Comparison of ENCODE assay signal across 9 cellular contexts in genomic region chr4:687048-687974, GRCh38. TPM values are rescaled to one million over a fixed set of nuclear protein-coding genes. Genes with fewer than 3 reads are reported as not detected.
DNase-seq lines count a peak whose midpoint lies in the region; ATAC-seq and TF ChIP-seq lines count a peak whose summit lies in the region.
"Had no signal": no experiment of that assay in that cellular context is flagged by ENCODE, and none has a peak within 500 bp of the region (broad histone marks: within the 10 kb centered on the region; RNA-seq: fewer than 3 reads in every experiment).

No MANE protein-coding gene starts in this region.

- no peaks in the 10 kb centered on the region for H3K36me3 ChIP-seq in gastroesophageal sphincter

- TF ChIP-seq POLR2A in gastroesophageal sphincter (IDR thresholded peaks at IDR 0.05) = peak in 1 of 2 donors; percentile 34

- peak; percentile 95 for DNase-seq in ELR (ENCODE audit: low read depth)
- DNase-seq in renal cortical epithelial cell (ENCODE audit: low read depth) = peak; percentile 84
- no peak for DNase-seq in activated effector memory CD4-positive, alpha-beta T cell treated with Interleukin-2 at 50 U/mL for 16 hours
- DNase-seq in stimulated activated CD4-positive, alpha-beta T cell treated with anti-CD3 and anti-CD28 coated beads, Interleukin-2, amount 100 ng/mL, for 48 hours = no peak
- DNase-seq in stimulated activated naive CD4-positive, alpha-beta T cell (lab: John Stamatoyannopoulos, UW) = no peak
- DNase-seq: activated gamma-delta T cell had no signal

- peaks cover 56% of the 10 kb centered on the region for H3K27me3 ChIP-seq in gastroesophageal sphincter

- H3K27ac ChIP-seq in gastroesophageal sphincter = peak overlapping the region; percentile 12 to 84 (median 80)

- peak; percentile 85 for ATAC-seq in SK-N-SH treated with all-trans-retinoic acid at 6 μM for 48 hours
- peak; percentile 91 for ATAC-seq in gastroesophageal sphincter
- no peak for ATAC-seq in HG03196 (IDR thresholded peaks at IDR 0.05; ENCODE audit: unreplicated experiment)

- H3K4me1 ChIP-seq in gastroesophageal sphincter = peaks cover 0 to 53% (median 29%) of the 10 kb centered on the region in 3 donors

- TF ChIP-seq CTCF in gastroesophageal sphincter (IDR thresholded peaks at IDR 0.05) = no peak

- WGBS in gastroesophageal sphincter (ENCODE audit: low coverage in 1 of 2), 2 donors = 80% methylated on average over 1 of the region's 38 CpGs; no CpG with 5 or more reads in 1 of the 2 donors

- peak overlapping the region in 1 of 2 donors; percentile 62 for H3K4me3 ChIP-seq in gastroesophageal sphincter

- no peak for TF ChIP-seq EP300 in gastroesophageal sphincter (IDR thresholded peaks at IDR 0.05)

- no peaks in the 10 kb centered on the region for H3K9me3 ChIP-seq in gastroesophageal sphincter

TF ChIP-seq in SK-N-SH treated with all-trans-retinoic acid at 6 μM for 48 hours, 23 proteins besides CTCF, POLR2A, EP300 and RAD21:
- TF ChIP-seq CREB5 (CRISPR knock-in tag; IDR thresholded peaks at IDR 0.05; ENCODE audit: low read depth) = no peak
- no peak for TF ChIP-seq ZFP30 (CRISPR knock-in tag; IDR thresholded peaks at IDR 0.05)
- TF ChIP-seq ZFP3 (CRISPR knock-in tag; IDR thresholded peaks at IDR 0.05) = no peak
- TF ChIP-seq ISL1 (CRISPR knock-in tag; IDR thresholded peaks at IDR 0.05) = no peak
- no peak for TF ChIP-seq ZC3H10 (CRISPR knock-in tag; IDR thresholded peaks at IDR 0.05)
- TF ChIP-seq ZNF70 (CRISPR knock-in tag; IDR thresholded peaks at IDR 0.05) = no peak
- no peak for TF ChIP-seq TSHZ2 (CRISPR knock-in tag; IDR thresholded peaks at IDR 0.05)
- TF ChIP-seq CSRNP3 (CRISPR knock-in tag; IDR thresholded peaks at IDR 0.05) = no peak
- no peak for TF ChIP-seq ARNTL (CRISPR knock-in tag; IDR thresholded peaks at IDR 0.05; ENCODE audit: borderline replicate concordance, low read depth)
- TF ChIP-seq RARB (CRISPR knock-in tag; IDR thresholded peaks at IDR 0.05) = no peak
- no peak for TF ChIP-seq PPARA (CRISPR knock-in tag; IDR thresholded peaks at IDR 0.05; ENCODE audit: borderline replicate concordance)
- no peak for TF ChIP-seq ZNF8 (CRISPR knock-in tag; IDR thresholded peaks at IDR 0.05)
- no peak for TF ChIP-seq BACH2 (CRISPR knock-in tag; IDR thresholded peaks at IDR 0.05; ENCODE audit: borderline replicate concordance)
- no peak for TF ChIP-seq SNAI2 (CRISPR knock-in tag; IDR thresholded peaks at IDR 0.05)
- TF ChIP-seq GLIS3 (CRISPR knock-in tag; IDR thresholded peaks at IDR 0.05) = no peak
- TF ChIP-seq CSDC2 (CRISPR knock-in tag; IDR thresholded peaks at IDR 0.05) = no peak
- no peak for TF ChIP-seq TCF4 (CRISPR knock-in tag; IDR thresholded peaks at IDR 0.05; ENCODE audit: borderline replicate concordance)
- TF ChIP-seq ESRRG (CRISPR knock-in tag; IDR thresholded peaks at IDR 0.05) = no peak
- TF ChIP-seq TOX (CRISPR knock-in tag; IDR thresholded peaks at IDR 0.05; ENCODE audit: borderline replicate concordance) = no peak
- no peak for TF ChIP-seq ZNF565 (CRISPR knock-in tag; conservative IDR thresholded peaks at IDR 0.05; ENCODE audit: low read depth)

RNA-seq across cellular contexts. Expression of gene SLC49A3, which starts 1.6 kb away (rescaled TPM):
- total RNA-seq in gastroesophageal sphincter = 1 to 10 TPM; 5.2 to 8.7 (median 7.8) TPM
- 3.7 and 4.3 TPM in 2 replicates for total RNA-seq in renal cortical epithelial cell

RNA-seq across cellular contexts. Expression of gene MYL5, which starts 13.0 kb away (rescaled TPM):
- total RNA-seq in gastroesophageal sphincter = 10 to 100 TPM in 1 of 4 donors, 1 to 10 TPM in 3; 1.5 to 12.6 (median 3.8) TPM
- total RNA-seq in renal cortical epithelial cell = 6.4 and 10.3 TPM in 2 replicates

RNA-seq across cellular contexts. Expression of gene ATP5ME, which starts 13.2 kb away (rescaled TPM):
- total RNA-seq in gastroesophageal sphincter (100 to 1,000 TPM in 3 of 4 donors, 10 to 100 TPM in 1; 56.9 to 116 (median 106) TPM), renal cortical epithelial cell (41.5 and 81.3 TPM in 2 replicates)

RNA-seq across cellular contexts. Expression of gene PCGF3, which starts 18.3 kb away (rescaled TPM):
- total RNA-seq in gastroesophageal sphincter (10 to 100 TPM; 24.4 to 46.5 (median 40.7) TPM), renal cortical epithelial cell (34.7 and 86.6 TPM in 2 replicates)

Comparison
In these comparisons a context has a peak if more than half of its experiments do, and no peak if none do; other contexts are left out.
1. DNase-seq: peak in ELR (single experiment) and renal cortical epithelial cell (single experiment); none in activated effector memory CD4-positive, alpha-beta T cell treated with Interleukin-2 at 50 U/mL for 16 hours (single experiment), stimulated activated CD4-positive, alpha-beta T cell treated with anti-CD3 and anti-CD28 coated beads, Interleukin-2, amount 100 ng/mL, for 48 hours (0 of 2) and stimulated activated naive CD4-positive, alpha-beta T cell (0 of 6).